Comparison of ENCODE assay signal across 26 cellular contexts in genomic region chr3:159480046-159480445, GRCh38.
A peak's percentile ranks its signal among the peaks of the same experiment; 100 is the strongest.
DNase-seq lines count a peak whose midpoint lies in the region; TF ChIP-seq lines count a peak whose summit lies in the region.
"Had no signal": no experiment of that assay in that cellular context is flagged by ENCODE, and none has a peak within 500 bp of the region (broad histone marks: within the 10 kb centered on the region; RNA-seq: fewer than 3 reads in every experiment).

No MANE protein-coding gene starts in this region.

- no peak overlapping the region for H2AFZ ChIP-seq in mammary epithelial cell (ENCODE audit: low read depth, low read length)

- H3K36me3 Mint-ChIP-seq in nephron progenitor cell (ENCODE audit: low read depth): no peaks in the 10 kb centered on the region

- no peaks in the 10 kb centered on the region for H3K79me2 ChIP-seq in mammary epithelial cell (ENCODE audit: insufficient read depth, low read length)

- peaks cover 4% of the 10 kb centered on the region for H3K9me3 ChIP-seq in mammary epithelial cell (replicated peaks; ENCODE audit: insufficient read depth, low read length)
- H3K9me3 ChIP-seq: HAP-1 had no signal

- peaks cover 16% of the 10 kb centered on the region for H3K9me3 Mint-ChIP-seq in nephron progenitor cell
- H3K9me3 Mint-ChIP-seq: CD4-positive, alpha-beta T cell had no signal

- H3K9ac ChIP-seq in mammary epithelial cell (ENCODE audit: insufficient read depth, low read length): no peak overlapping the region
- H3K9ac ChIP-seq: BLaER1 treated with 17β-estradiol and CSF1 and Interleukin-3, amounts not matched to agents 10 nM and 100 nM had no signal

- no TSS peak for BruUV-seq in mammary epithelial cell (replicated peaks; lab: Mats Ljungman, UMichigan)

- H3K27ac Mint-ChIP-seq in nephron progenitor cell: no peak overlapping the region
- H3K27ac Mint-ChIP-seq: CD4-positive, alpha-beta T cell; HFFc6 had no signal

- DNase-seq in ELR (ENCODE audit: low read depth) (peak; percentile 6), NCI-H226 (peak; percentile 65), mammary epithelial cell (peak; percentile 90), glomerular visceral epithelial cell (ENCODE audit: extremely low spot score) (peak; percentile 4), HT-29 (ENCODE audit: low spot score) (no peak), foreskin fibroblast (no peak), nephron progenitor cell (no peak)
- DNase-seq: AML-193; CD4-positive, alpha-beta T cell; DMS79; GOT3; HFFc6; IMR-90; KG1; NCI-H1048; NCI-H1417; NCI-H1694; NCI-H2029 treated with DMSO at 0.1 percent for 48 hours; NCI-H2227 treated with DMSO at 0.1 percent for 48 hours; NCI-H510A; NCI-H69; SIG-M5 had no signal

- H3K4me1 ChIP-seq in mammary epithelial cell (ENCODE audit: insufficient read depth, low read length): peaks cover 19% of the 10 kb centered on the region
- H3K4me1 ChIP-seq: A549; BLaER1 treated with 17β-estradiol and CSF1 and Interleukin-3, amounts not matched to agents 10 nM and 100 nM; HAP-1 had no signal

- H3K36me3 ChIP-seq in mammary epithelial cell (ENCODE audit: insufficient read depth, low read length): no peaks in the 10 kb centered on the region
- H3K36me3 ChIP-seq: BLaER1 treated with 17β-estradiol and CSF1 and Interleukin-3, amounts not matched to agents 10 nM and 100 nM; HAP-1 had no signal

- CTCF ChIA-PET in mammary epithelial cell (lab: Charles Lee; ENCODE audit: low non-redundant PET): no interaction called here

- dilution Hi-C loops in mammary epithelial cell (cut with HindIII; ENCODE audit: low sequenced_read_pairs): no loop called here

- intact Hi-C loops in mammary epithelial cell (cut with micrococcal nuclease): loop anchor here (1.0 kb wide), 1 partner anchor 22 kb away; no protein-coding TSS in a partner anchor

- H3K27me3 Mint-ChIP-seq in nephron progenitor cell (ENCODE audit: low read depth, poor library complexity): no peaks in the 10 kb centered on the region
- H3K27me3 Mint-ChIP-seq: CD4-positive, alpha-beta T cell had no signal

- peaks cover 4% of the 10 kb centered on the region for H3K4me1 Mint-ChIP-seq in nephron progenitor cell

- no peak overlapping the region for H3K4me3 ChIP-seq in mammary epithelial cell (replicated peaks in 1 of 3; ENCODE audit: insufficient read depth in 1 of 3, low read depth in 2 of 3, low read length in 3 of 3)
- no peak overlapping the region for H3K4me3 ChIP-seq in foreskin fibroblast (ENCODE audit: low read depth in 1 of 2, low read length in 2 of 2)
- H3K4me3 ChIP-seq: A549; BLaER1 treated with 17β-estradiol and CSF1 and Interleukin-3, amounts not matched to agents 10 nM and 100 nM; HAP-1; SK-N-MC had no signal

- no peaks in the 10 kb centered on the region for H3K27me3 ChIP-seq in mammary epithelial cell (ENCODE audit: insufficient read depth, low read length)
- H3K27me3 ChIP-seq: BLaER1 treated with 17β-estradiol and CSF1 and Interleukin-3, amounts not matched to agents 10 nM and 100 nM had no signal

- H4K20me1 ChIP-seq in mammary epithelial cell (ENCODE audit: insufficient read depth, low read length): no peaks in the 10 kb centered on the region
- H4K20me1 ChIP-seq: BLaER1 treated with 17β-estradiol and CSF1 and Interleukin-3, amounts not matched to agents 10 nM and 100 nM had no signal

- TF ChIP-seq CTCF in mammary epithelial cell (conservative IDR thresholded peaks at IDR 0.05 in 1 of 2, IDR thresholded peaks at IDR 0.05 in 1 of 2; ENCODE audit: extremely low read depth in 1 of 2, insufficient read depth in 1 of 2, low read depth in 1 of 2, low read length in 2 of 2) (no peak), foreskin fibroblast (IDR thresholded peaks at IDR 0.05; ENCODE audit: low read depth, low read length) (no peak), nephron progenitor cell (IDR thresholded peaks at IDR 0.05) (no peak)

- peak overlapping the region; percentile 59 for H3K4me2 ChIP-seq in mammary epithelial cell (ENCODE audit: insufficient read depth, low read depth, low read length)
- H3K4me2 ChIP-seq: A549; BLaER1 treated with 17β-estradiol and CSF1 and Interleukin-3, amounts not matched to agents 10 nM and 100 nM had no signal

- no peak overlapping the region for H3K27ac ChIP-seq in mammary epithelial cell (ENCODE audit: insufficient read depth, low read depth, low read length)
- H3K27ac ChIP-seq: A549; BLaER1 treated with 17β-estradiol and CSF1 and Interleukin-3, amounts not matched to agents 10 nM and 100 nM; SK-N-MC had no signal

- no peak overlapping the region for H3K4me3 Mint-ChIP-seq in nephron progenitor cell
- H3K4me3 Mint-ChIP-seq: CD4-positive, alpha-beta T cell; HFFc6 had no signal

- in situ Hi-C loops in mammary epithelial cell (cut with MboI; ENCODE audit: low sequenced_read_pairs in 2 of 2): no loop called here

Comparison
In these comparisons a context has a peak if more than half of its experiments do, and no peak if none do; other contexts are left out.
1. DNase-seq: peak in ELR (single experiment), NCI-H226 (single experiment), mammary epithelial cell (single experiment) and glomerular visceral epithelial cell (single experiment); none in HT-29 (single experiment), foreskin fibroblast (0 of 2) and nephron progenitor cell (single experiment).